In the genomic region with DNA sequence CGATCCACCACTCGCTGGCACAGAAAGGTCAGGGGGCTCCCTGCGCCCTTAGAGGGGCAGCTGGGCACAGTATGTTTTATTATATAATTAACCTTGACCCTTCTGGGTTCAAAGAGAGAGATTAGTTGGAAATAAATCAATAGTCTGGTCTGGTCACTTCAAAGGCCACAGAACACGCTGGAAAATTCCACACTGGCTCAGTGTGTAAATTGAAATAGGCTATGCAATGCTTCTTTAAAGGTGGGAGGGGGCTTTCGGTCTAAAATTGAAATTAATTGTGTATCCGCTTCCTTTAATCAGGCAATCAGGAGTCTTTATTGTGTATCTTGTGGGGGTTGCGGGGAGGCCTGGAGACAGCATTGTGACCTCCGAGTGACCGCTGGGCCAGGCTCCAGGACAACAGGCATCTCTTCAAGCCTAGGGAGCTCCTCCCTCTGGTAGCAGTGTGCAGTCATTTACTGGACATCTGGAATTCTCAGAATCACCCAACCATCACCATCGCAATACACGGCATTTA, we compare ENCODE assay signal across 1 cellular context.
A peak's percentile ranks its signal among the peaks of the same experiment; 100 is the strongest.
TF ChIP-seq lines count a peak whose summit lies in the region.

No MANE protein-coding gene starts in this region.

TF ChIP-seq in liver, 16 proteins besides CTCF, POLR2A, EP300 and RAD21 (continued from another document):
- TF ChIP-seq JUND (IDR thresholded peaks at IDR 0.05) (peak in 1 of 2 donors; percentile 31), GABPA (IDR thresholded peaks at IDR 0.05 in 1 of 2, conservative IDR thresholded peaks at IDR 0.05 in 1 of 2) (no peak), YY1 (IDR thresholded peaks at IDR 0.05) (peak; percentile 69), FOXA2 (IDR thresholded peaks at IDR 0.05) (no peak), REST (IDR thresholded peaks at IDR 0.05) (no peak), TAF1 (conservative IDR thresholded peaks at IDR 0.05) (peak; percentile 29), RXRA (IDR thresholded peaks at IDR 0.05) (peak; percentile 86 to 94), ZBTB33 (IDR thresholded peaks at IDR 0.05) (peak; percentile 70), EGR1 (IDR thresholded peaks at IDR 0.05; ENCODE audit: low read depth in 2 of 2) (peak in 1 of 2 donors; percentile 21)
